Comparison of ENCODE assay signal across 8 cellular contexts in the genomic region with DNA sequence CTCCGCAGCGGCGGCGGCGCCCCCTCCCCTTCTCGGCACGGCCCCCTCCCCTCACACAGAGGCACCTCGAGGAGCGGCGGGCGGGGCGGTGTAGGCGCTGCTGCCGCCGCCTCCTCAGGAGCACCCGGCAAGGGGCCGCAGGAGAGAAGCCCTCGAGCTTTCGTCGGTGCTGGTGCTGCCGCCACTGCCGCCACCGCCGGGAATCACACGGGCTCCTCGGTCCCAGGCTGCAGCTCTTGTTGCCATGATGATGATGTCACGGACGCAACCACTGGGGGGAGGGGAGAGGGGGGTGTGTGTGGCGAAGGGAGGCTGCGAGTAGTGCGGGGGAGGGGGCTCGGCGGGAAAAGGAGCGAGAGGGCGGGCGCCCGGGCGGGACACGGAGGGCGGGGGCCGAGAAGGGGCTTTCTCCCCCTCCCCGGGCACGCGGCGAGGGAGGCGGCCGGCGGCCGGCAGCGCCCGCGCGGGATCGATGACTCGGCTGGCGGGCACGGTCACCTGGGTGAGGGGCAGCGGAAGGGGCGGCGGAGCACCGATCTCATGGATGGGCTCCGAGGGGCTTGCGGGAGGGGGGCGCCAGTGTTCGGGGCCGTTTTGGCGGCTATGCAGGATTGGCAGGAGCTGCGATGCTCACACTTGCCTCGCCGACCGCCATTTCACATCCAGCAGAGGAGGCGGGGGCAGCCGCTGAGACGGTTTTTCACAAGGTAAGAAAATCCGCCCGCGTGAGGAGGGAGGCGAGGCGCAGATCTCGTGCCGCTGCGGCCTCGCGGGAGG. TPM values are rescaled to one million over a fixed set of nuclear protein-coding genes. Genes with fewer than 3 reads are reported as not detected.
DNase-seq lines count a peak whose midpoint lies in the region; ATAC-seq and TF ChIP-seq lines count a peak whose summit lies in the region.

A gene with protein sequence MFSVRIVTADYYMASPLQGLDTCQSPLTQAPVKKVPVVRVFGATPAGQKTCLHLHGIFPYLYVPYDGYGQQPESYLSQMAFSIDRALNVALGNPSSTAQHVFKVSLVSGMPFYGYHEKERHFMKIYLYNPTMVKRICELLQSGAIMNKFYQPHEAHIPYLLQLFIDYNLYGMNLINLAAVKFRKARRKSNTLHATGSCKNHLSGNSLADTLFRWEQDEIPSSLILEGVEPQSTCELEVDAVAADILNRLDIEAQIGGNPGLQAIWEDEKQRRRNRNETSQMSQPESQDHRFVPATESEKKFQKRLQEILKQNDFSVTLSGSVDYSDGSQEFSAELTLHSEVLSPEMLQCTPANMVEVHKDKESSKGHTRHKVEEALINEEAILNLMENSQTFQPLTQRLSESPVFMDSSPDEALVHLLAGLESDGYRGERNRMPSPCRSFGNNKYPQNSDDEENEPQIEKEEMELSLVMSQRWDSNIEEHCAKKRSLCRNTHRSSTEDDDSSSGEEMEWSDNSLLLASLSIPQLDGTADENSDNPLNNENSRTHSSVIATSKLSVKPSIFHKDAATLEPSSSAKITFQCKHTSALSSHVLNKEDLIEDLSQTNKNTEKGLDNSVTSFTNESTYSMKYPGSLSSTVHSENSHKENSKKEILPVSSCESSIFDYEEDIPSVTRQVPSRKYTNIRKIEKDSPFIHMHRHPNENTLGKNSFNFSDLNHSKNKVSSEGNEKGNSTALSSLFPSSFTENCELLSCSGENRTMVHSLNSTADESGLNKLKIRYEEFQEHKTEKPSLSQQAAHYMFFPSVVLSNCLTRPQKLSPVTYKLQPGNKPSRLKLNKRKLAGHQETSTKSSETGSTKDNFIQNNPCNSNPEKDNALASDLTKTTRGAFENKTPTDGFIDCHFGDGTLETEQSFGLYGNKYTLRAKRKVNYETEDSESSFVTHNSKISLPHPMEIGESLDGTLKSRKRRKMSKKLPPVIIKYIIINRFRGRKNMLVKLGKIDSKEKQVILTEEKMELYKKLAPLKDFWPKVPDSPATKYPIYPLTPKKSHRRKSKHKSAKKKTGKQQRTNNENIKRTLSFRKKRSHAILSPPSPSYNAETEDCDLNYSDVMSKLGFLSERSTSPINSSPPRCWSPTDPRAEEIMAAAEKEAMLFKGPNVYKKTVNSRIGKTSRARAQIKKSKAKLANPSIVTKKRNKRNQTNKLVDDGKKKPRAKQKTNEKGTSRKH (N-terminal part only) (minus strand): TSS at position 260 of the 777 bp plus-strand sequence. CDS start 330 bp downstream, outside the sequence.

- peak within 1 kb of the TSS; percentile 71 for H3K4me2 ChIP-seq in DND-41 (ENCODE audit: insufficient read depth, low read length)
- peak within 1 kb of the TSS; percentile 84 for H3K4me2 ChIP-seq in Karpas-422 (ENCODE audit: low read depth, low read length, poor library complexity, severe bottlenecking)
- peak within 1 kb of the TSS; percentile 96 for H3K4me2 ChIP-seq in neural progenitor cell

- no peaks in the 10 kb centered on the region for H3K9me2 ChIP-seq in Karpas-422 (replicated peaks; ENCODE audit: insufficient read depth, low read length)

- H3K79me2 ChIP-seq in DND-41 (ENCODE audit: insufficient read depth, low read length), result peaks cover 98% of the 10 kb centered on the region
- H3K79me2 ChIP-seq in Karpas-422 (ENCODE audit: low read length), result peaks cover 87% of the 10 kb centered on the region
- peaks cover 81% of the 10 kb centered on the region for H3K79me2 ChIP-seq in neural progenitor cell (ENCODE audit: low read depth)

- H3K4me1 ChIP-seq in DND-41 (ENCODE audit: insufficient read depth, low read length) (peaks cover 76% of the 10 kb centered on the region), Karpas-422 (ENCODE audit: low read length) (peaks cover 46% of the 10 kb centered on the region), neural progenitor cell (peaks cover 48% of the 10 kb centered on the region)

- ATAC-seq in DND-41 (ENCODE audit: insufficient read depth, low read depth) (peak; percentile 61), GM21786 (IDR thresholded peaks at IDR 0.05; ENCODE audit: unreplicated experiment) (peak; percentile 25)

- peaks cover 17% of the 10 kb centered on the region for H3K36me3 ChIP-seq in DND-41 (ENCODE audit: insufficient read depth, low read length)
- 0 out of 2 replicates have a peak, but pooled peaks cover 7% of the 10 kb centered on the region for H3K36me3 ChIP-seq in Karpas-422 (ENCODE audit: insufficient read depth, low read length)
- peaks cover 6% of the 10 kb centered on the region for H3K36me3 ChIP-seq in neural progenitor cell

- H3K9ac ChIP-seq in DND-41 (ENCODE audit: low read depth, low read length) (peak within 1 kb of the TSS; percentile 88), Karpas-422 (ENCODE audit: low read length) (peak within 1 kb of the TSS; percentile 92), neural progenitor cell (peak within 1 kb of the TSS; percentile 74)

- H3K4me3 ChIP-seq in DND-41 (ENCODE audit: low read depth in 1 of 2, low read length in 2 of 2), result peak within 1 kb of the TSS; percentile 81 to 89
- H3K4me3 ChIP-seq in Karpas-422 (ENCODE audit: low read length), result peak within 1 kb of the TSS; percentile 90
- H3K4me3 ChIP-seq in foreskin fibroblast (ENCODE audit: low read depth in 1 of 2, low read length in 2 of 2), result peak within 1 kb of the TSS; percentile 95 to 96
- peak within 1 kb of the TSS; percentile 94 for H3K4me3 ChIP-seq in neural progenitor cell

- H3K4me3 Mint-ChIP-seq in neural progenitor cell, result peak within 1 kb of the TSS; percentile 97

- H3K27me3 Mint-ChIP-seq in neural progenitor cell (ENCODE audit: insufficient read depth, low read depth), result peaks cover 3% of the 10 kb centered on the region

- no peaks in the 10 kb centered on the region for H3K27me3 ChIP-seq in DND-41 (ENCODE audit: insufficient read depth, low read length, poor library complexity)
- H3K27me3 ChIP-seq in Karpas-422 (ENCODE audit: low read length), result no peaks in the 10 kb centered on the region
- peaks cover 22% of the 10 kb centered on the region for H3K27me3 ChIP-seq in neural progenitor cell

- peaks cover 14% of the 10 kb centered on the region for H3K36me3 Mint-ChIP-seq in neural progenitor cell

- H3K27ac ChIP-seq in DND-41 (ENCODE audit: low read length), result peak within 1 kb of the TSS; percentile 98
- peak within 1 kb of the TSS; percentile 90 for H3K27ac ChIP-seq in Karpas-422 (ENCODE audit: low read length)
- peak within 1 kb of the TSS; percentile 97 for H3K27ac ChIP-seq in neural progenitor cell

- peaks cover 41% of the 10 kb centered on the region for H3K4me1 Mint-ChIP-seq in neural progenitor cell

- H3K9me3 ChIP-seq in DND-41 (ENCODE audit: insufficient read depth, low read length, severe bottlenecking), result no peaks in the 10 kb centered on the region
- H3K9me3 ChIP-seq in Karpas-422 (ENCODE audit: low read length), result no peaks in the 10 kb centered on the region; the same call in 1 of the 2 replicates
- H3K9me3 ChIP-seq in neural progenitor cell (ENCODE audit: low read depth), result no peaks in the 10 kb centered on the region

- peak within 1 kb of the TSS; percentile 99 for H3K27ac Mint-ChIP-seq in neural progenitor cell

- no peaks in the 10 kb centered on the region for H3K9me3 Mint-ChIP-seq in neural progenitor cell

- TF ChIP-seq CTCF in DND-41 (IDR thresholded peaks at IDR 0.05; ENCODE audit: borderline replicate concordance, extremely low read depth, low read length, poor library complexity, severe bottlenecking), result no peak
- TF ChIP-seq CTCF in foreskin fibroblast (IDR thresholded peaks at IDR 0.05; ENCODE audit: low read depth, low read length), result no peak
- TF ChIP-seq CTCF in neural progenitor cell (IDR thresholded peaks at IDR 0.05), result peak; percentile 3

- H3F3A ChIP-seq in neural progenitor cell (ENCODE audit: low read depth), result peaks cover 50% of the 10 kb centered on the region

- peak; percentile 95 for DNase-seq in DND-41
- peak; percentile 96 for DNase-seq in Karpas-422
- DNase-seq in SIG-M5 (lab: John Stamatoyannopoulos, UW), result peak; percentile 29
- DNase-seq in activated gamma-delta T cell (lab: John Stamatoyannopoulos, UW), result peak; percentile 81
- DNase-seq in foreskin fibroblast, result peak; percentile 81 to 93
- DNase-seq in neural progenitor cell (ENCODE audit: low spot score), result peak; percentile 95
- DNase-seq in stromal cell of bone marrow (ENCODE audit: low read depth), result peak; percentile 81

- peak within 1 kb of the TSS; percentile 90 for H2AFZ ChIP-seq in DND-41 (ENCODE audit: low read depth, low read length)
- H2AFZ ChIP-seq in Karpas-422 (ENCODE audit: low read length), result peak within 1 kb of the TSS; percentile 57; the same call in 1 of the 2 replicates
- H2AFZ ChIP-seq in neural progenitor cell (replicated peaks), result peak within 1 kb of the TSS; percentile 93

- H4K20me1 ChIP-seq in DND-41 (ENCODE audit: insufficient read depth, low read length), result peaks cover 17% of the 10 kb centered on the region; the same call in 1 of the 2 replicates
- peaks cover 4% of the 10 kb centered on the region; the same call in 1 of the 2 replicates for H4K20me1 ChIP-seq in Karpas-422 (ENCODE audit: insufficient read depth, low read depth, low read length)
- H4K20me1 ChIP-seq in neural progenitor cell (ENCODE audit: low read depth), result peaks cover 40% of the 10 kb centered on the region

RNA-seq across cellular contexts. Expression of the gene that starts here (rescaled TPM):
- total RNA-seq in Karpas-422 (2014; rRNA removed; shearing (Covaris generic); ENCODE audit: low replicate concordance), result 38.6 and 64.4 TPM in 2 replicates
- 14.0 and 23.5 TPM in 2 replicates for total RNA-seq in neural progenitor cell (ENCODE audit: low replicate concordance)

Comparison
In these comparisons a context has a peak if more than half of its experiments do, and no peak if none do; other contexts are left out.
1. Peak in every context shown above with its lines: DNase-seq, ATAC-seq, H3K4me3 ChIP-seq and H3K27ac ChIP-seq.
2. DNase-seq: peak in every context shown above with its lines; median percentile 96 in Karpas-422; 95 in DND-41; 95 in neural progenitor cell; 87 in foreskin fibroblast; 81 in activated gamma-delta T cell; 81 in stromal cell of bone marrow; 29 in SIG-M5.